8 cellular contexts compared by ENCODE assay signal in genomic region chr5:134758176-134758503, GRCh38. TPM values are rescaled to one million over a fixed set of nuclear protein-coding genes. Genes with fewer than 3 reads are reported as not detected.
DNase-seq lines count a peak whose midpoint lies in the region; ATAC-seq and TF ChIP-seq lines count a peak whose summit lies in the region.

No MANE protein-coding gene starts in this region.

- TF ChIP-seq CTCF in breast epithelium (IDR thresholded peaks at IDR 0.05): no peak

- CTCF ChIA-PET in CD8-positive, alpha-beta memory T cell (lab: Charles Lee): interaction anchor here (0.6 to 3.4 kb wide), 14 partner anchors 9 to 386 kb away, joined by 3 to 44 read pairs (median 4); partner anchors contain the start of genes CAMLG, CDKN2AIPNL, PCBD2 and UBE2B

- H3K27me3 ChIP-seq in CD8-positive, alpha-beta memory T cell (ENCODE audit: insufficient read depth, low read length, poor library complexity, severe bottlenecking): no peaks in the 10 kb centered on the region
- H3K27me3 ChIP-seq in breast epithelium (no peaks in the 10 kb centered on the region), mucosa of rectum (ENCODE audit: control insufficient read depth in 2 of 2, insufficient read depth in 2 of 2, low read length in 2 of 2) (no peaks in the 10 kb centered on the region)

- intact Hi-C loops in breast epithelium (cut with DNase I; ENCODE audit: low total_unique reads): no loop called here

- no peaks in the 10 kb centered on the region for H3K27me3 Mint-ChIP-seq in CD8-positive, alpha-beta memory T cell

- peaks cover 33 to 40% (median 38%) of the 10 kb centered on the region in 3 donors for H3K4me1 Mint-ChIP-seq in CD8-positive, alpha-beta memory T cell

- ATAC-seq in HG03108 (IDR thresholded peaks at IDR 0.05; ENCODE audit: unreplicated experiment): peak; percentile 15
- ATAC-seq in GM18519 (IDR thresholded peaks at IDR 0.05; ENCODE audit: low FRiP score, unreplicated experiment): no peak

- peak overlapping the region; percentile 96 for H3K4me3 ChIP-seq in CD8-positive, alpha-beta memory T cell (ENCODE audit: low read length)
- H3K4me3 ChIP-seq in breast epithelium (peak overlapping the region; percentile 74 to 96 (median 81)), mucosa of rectum (ENCODE audit: low read length in 2 of 2) (peak overlapping the region; percentile 89 to 98)

- peak overlapping the region; percentile 34 for H3K27ac ChIP-seq in CD8-positive, alpha-beta memory T cell (ENCODE audit: low read depth, low read length)
- peak overlapping the region; percentile 50 to 71 for H3K27ac ChIP-seq in breast epithelium
- H3K27ac ChIP-seq in mucosa of rectum (ENCODE audit: low read depth in 2 of 2, low read length in 2 of 2): peak overlapping the region in 1 of 2 donors; percentile 65

- H3K4me1 ChIP-seq in CD8-positive, alpha-beta memory T cell (ENCODE audit: insufficient read depth, low read length): peaks cover 21% of the 10 kb centered on the region
- H3K4me1 ChIP-seq in breast epithelium: peaks cover 0 to 13% of the 10 kb centered on the region in 2 donors
- H3K4me1 ChIP-seq in mucosa of rectum (ENCODE audit: control insufficient read depth in 2 of 2, insufficient read depth in 2 of 2, low read length in 2 of 2): peaks cover 7 to 9% of the 10 kb centered on the region in 2 donors

- peak overlapping the region; percentile 96 to 100 (median 100) for H3K4me3 Mint-ChIP-seq in CD8-positive, alpha-beta memory T cell

- no peaks in the 10 kb centered on the region for H3K9me3 Mint-ChIP-seq in CD8-positive, alpha-beta memory T cell

- H3K36me3 Mint-ChIP-seq in CD8-positive, alpha-beta memory T cell: peaks cover 0 to 12% (median 0%) of the 10 kb centered on the region in 3 donors

- peak overlapping the region; percentile 83 to 100 (median 98) for H3K27ac Mint-ChIP-seq in CD8-positive, alpha-beta memory T cell

- DNase-seq in CD8-positive, alpha-beta memory T cell: no peak
- DNase-seq in breast epithelium (ENCODE audit: low spot score in 2 of 2) (no peak), NCI-H2227 treated with DMSO at 0.1 percent for 48 hours (lab: John Stamatoyannopoulos, UW) (no peak), CD1c-positive myeloid dendritic cell (ENCODE audit: extremely low spot score) (no peak)
- no peak for DNase-seq in stimulated activated CD4-positive, alpha-beta T cell treated with anti-CD3 and anti-CD28 coated beads, Interleukin-4, amount 100 ng/mL, for 1 hour

- no peaks in the 10 kb centered on the region for H3K36me3 ChIP-seq in CD8-positive, alpha-beta memory T cell (ENCODE audit: insufficient read depth, low read length)
- H3K36me3 ChIP-seq in breast epithelium (no peaks in the 10 kb centered on the region), mucosa of rectum (ENCODE audit: control insufficient read depth in 2 of 2, insufficient read depth in 2 of 2, low read length in 2 of 2) (no peaks in the 10 kb centered on the region)

- TF ChIP-seq POLR2A in breast epithelium (IDR thresholded peaks at IDR 0.05): no peak

- peak overlapping the region in 1 of 2 donors; percentile 77 for H3K9ac ChIP-seq in mucosa of rectum (ENCODE audit: low read depth in 1 of 2, low read length in 2 of 2)

- POLR2A ChIA-PET in CD8-positive, alpha-beta memory T cell (lab: Charles Lee): interaction anchor here (0.7 to 3.0 kb wide), 5 partner anchors 10 to 232 kb away, joined by 3 to 22 read pairs (median 3); partner anchors contain the start of gene CAMLG

- H3K9me3 ChIP-seq in CD8-positive, alpha-beta memory T cell (ENCODE audit: low read length): no peaks in the 10 kb centered on the region
- no peaks in the 10 kb centered on the region for H3K9me3 ChIP-seq in breast epithelium
- no peaks in the 10 kb centered on the region for H3K9me3 ChIP-seq in mucosa of rectum (ENCODE audit: control insufficient read depth in 2 of 2, low read length in 2 of 2)

RNA-seq across cellular contexts. Expression of gene DDX46, which starts 0.4 kb away (rescaled TPM):
- 10 to 100 TPM; 81.3 to 83.8 TPM for total RNA-seq in CD8-positive, alpha-beta memory T cell
- polyA plus RNA-seq in CD8-positive, alpha-beta memory T cell: 27.5 TPM
- total RNA-seq in breast epithelium: 10 to 100 TPM; 37.8 to 62.6 (median 51.1) TPM

RNA-seq across cellular contexts. Expression of gene CAMLG, which starts 19.8 kb away (rescaled TPM):
- total RNA-seq in CD8-positive, alpha-beta memory T cell: 10 to 100 TPM; 23.1 to 23.6 TPM
- 42.2 TPM for polyA plus RNA-seq in CD8-positive, alpha-beta memory T cell
- 10 to 100 TPM; 41.4 to 57.4 (median 53.4) TPM for total RNA-seq in breast epithelium
